31 cellular contexts compared by ENCODE assay signal in genomic region chr14:43896044-43896443, GRCh38.
"Had no signal": no experiment of that assay in that cellular context is flagged by ENCODE, and none has a peak within 500 bp of the region (broad histone marks: within the 10 kb centered on the region; RNA-seq: fewer than 3 reads in every experiment).

No MANE protein-coding gene starts in this region.

- H3K4me1 ChIP-seq: colonic mucosa, esophagus muscularis mucosa, foreskin keratinocyte, gastroesophageal sphincter, heart left ventricle, lower lobe of right lung, neural progenitor cell, parathyroid adenoma, suprapubic skin, thyroid gland, vagina had no signal

- H3K9me3 ChIP-seq: colonic mucosa, esophagus muscularis mucosa, gastroesophageal sphincter, heart left ventricle, lower lobe of right lung, suprapubic skin, thyroid gland, vagina had no signal

- H3K36me3 ChIP-seq: colonic mucosa, esophagus muscularis mucosa, gastroesophageal sphincter, heart left ventricle, lower lobe of right lung, neural progenitor cell, suprapubic skin, thyroid gland, vagina had no signal

- H3K27ac Mint-ChIP-seq: dendritic cell treated with granulocyte-macrophage colony-stimulating factor and Interleukin-4, amounts not matched to agents 40 ng/mL and 50 ng/mL, for 4 days; immature natural killer cell; mesothelial cell of epicardium; nephron; neural progenitor cell; progenitor cell of endocrine pancreas; stimulated activated naive CD8-positive, alpha-beta T cell treated with anti-CD3 and anti-CD28 coated beads, Interleukin-15, amount 100 ng/mL, for 72 hours had no signal

- H3K4me3 ChIP-seq: colonic mucosa, esophagus muscularis mucosa, gastroesophageal sphincter, heart left ventricle, lower lobe of right lung, neural progenitor cell, smooth muscle cell, suprapubic skin, thyroid gland, vagina had no signal

- H3K4me3 Mint-ChIP-seq: dendritic cell treated with granulocyte-macrophage colony-stimulating factor and Interleukin-4, amounts not matched to agents 40 ng/mL and 50 ng/mL, for 4 days; immature natural killer cell; mesothelial cell of epicardium; naive thymus-derived CD4-positive, alpha-beta T cell; nephron; neural progenitor cell; stimulated activated naive CD8-positive, alpha-beta T cell treated with anti-CD3 and anti-CD28 coated beads, Interleukin-15, amount 100 ng/mL, for 72 hours had no signal

- H3K27me3 Mint-ChIP-seq: dendritic cell treated with granulocyte-macrophage colony-stimulating factor and Interleukin-4, amounts not matched to agents 40 ng/mL and 50 ng/mL, for 4 days; naive thymus-derived CD4-positive, alpha-beta T cell; progenitor cell of endocrine pancreas; stimulated activated naive CD8-positive, alpha-beta T cell treated with anti-CD3 and anti-CD28 coated beads, Interleukin-15, amount 100 ng/mL, for 72 hours had no signal

- H2AFZ ChIP-seq: neural progenitor cell, parathyroid adenoma had no signal

- H3K27me3 ChIP-seq: colonic mucosa, esophagus muscularis mucosa, foreskin keratinocyte, gastroesophageal sphincter, heart left ventricle, neural progenitor cell, suprapubic skin, thyroid gland, vagina had no signal

- H3K79me2 ChIP-seq: parathyroid adenoma had no signal

- H3K36me3 Mint-ChIP-seq: immature natural killer cell; mesothelial cell of epicardium; naive thymus-derived CD4-positive, alpha-beta T cell; neural progenitor cell had no signal

- H3K9me3 Mint-ChIP-seq: dendritic cell treated with granulocyte-macrophage colony-stimulating factor and Interleukin-4, amounts not matched to agents 40 ng/mL and 50 ng/mL, for 4 days; nephron; neural progenitor cell; stimulated activated naive CD8-positive, alpha-beta T cell treated with anti-CD3 and anti-CD28 coated beads, Interleukin-15, amount 100 ng/mL, for 72 hours had no signal

- H3K4me2 ChIP-seq: neural progenitor cell, smooth muscle cell had no signal

- H3K4me1 Mint-ChIP-seq: immature natural killer cell; naive thymus-derived CD4-positive, alpha-beta T cell; neural progenitor cell; stimulated activated naive CD8-positive, alpha-beta T cell treated with anti-CD3 and anti-CD28 coated beads, Interleukin-15, amount 100 ng/mL, for 72 hours had no signal

- DNase-seq: colonic mucosa; effector CD8-positive, alpha-beta T cell; foreskin keratinocyte; heart left ventricle; hippocampal formation; immature natural killer cell; islet precursor cell; kidney glomerular epithelial cell; left ventricle myocardium superior; lower lobe of right lung; naive thymus-derived CD4-positive, alpha-beta T cell; stimulated activated CD4-positive, alpha-beta T cell treated with anti-CD3 and anti-CD28 coated beads, Interleukin-12 subunit alpha, Interleukin-12 subunit beta, amount 100 ng/mL, for 4 hours; stimulated activated CD4-positive, alpha-beta T cell treated with anti-CD3 and anti-CD28 coated beads, Interleukin-1b, Interleukin-23, amount 100 ng/mL, for 48 hours; stimulated activated CD4-positive, alpha-beta T cell treated with anti-CD3 and anti-CD28 coated beads, Interleukin-4, amount 100 ng/mL, for 1 hour; stimulated activated CD8-positive, alpha-beta memory T cell treated with anti-CD3 and anti-CD28 coated beads, Interleukin-4, amount 100 ng/mL, for 48 hours; stimulated activated naive CD4-positive, alpha-beta T cell; stimulated activated naive CD8-positive, alpha-beta T cell treated with anti-CD3 and anti-CD28 coated beads, Interleukin-15, amount 100 ng/mL, for 72 hours; thyroid gland; trophoblast cell had no signal

- H3K27ac ChIP-seq: colonic mucosa, esophagus muscularis mucosa, foreskin keratinocyte, gastroesophageal sphincter, heart left ventricle, lower lobe of right lung, neural progenitor cell, parathyroid adenoma, suprapubic skin, thyroid gland, vagina had no signal

- H3K9ac ChIP-seq: neural progenitor cell, parathyroid adenoma had no signal

- ATAC-seq: foreskin keratinocyte; gastroesophageal sphincter; heart left ventricle; left ventricle myocardium superior; lower lobe of right lung; naive thymus-derived CD4-positive, alpha-beta T cell; sciatic nerve; stimulated activated naive CD8-positive, alpha-beta T cell treated with anti-CD3 and anti-CD28 coated beads, Interleukin-15, amount 100 ng/mL, for 72 hours had no signal
